In the genomic region with DNA sequence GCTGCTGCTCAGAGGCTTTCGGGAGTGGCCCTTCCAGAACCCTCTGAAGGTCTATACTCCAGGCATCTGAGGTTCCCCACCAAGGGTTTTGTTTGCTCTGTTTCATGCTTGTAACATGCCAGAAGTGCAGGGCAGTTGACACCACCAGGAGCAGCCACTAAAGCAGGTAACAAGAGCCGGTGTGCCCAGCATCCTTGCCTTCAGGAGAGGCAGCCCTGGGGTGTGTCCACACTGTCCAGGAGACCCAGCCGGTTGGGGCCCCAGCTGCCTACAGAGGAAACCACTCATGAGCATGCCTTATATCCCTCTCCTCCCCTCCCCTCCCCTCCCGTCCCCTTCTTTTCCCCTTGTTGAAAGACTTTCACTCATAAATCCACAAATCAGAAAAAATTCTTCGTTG, we compare ENCODE assay signal across 29 cellular contexts.
"Had no signal": no experiment of that assay in that cellular context is flagged by ENCODE, and none has a peak within 500 bp of the region (broad histone marks: within the 10 kb centered on the region; RNA-seq: fewer than 3 reads in every experiment).

No MANE protein-coding gene starts in this region.

- H3K4me3 Mint-ChIP-seq: activated B cell treated with CpG ODN at 0.5 μM for 24 hours; activated CD4-positive, alpha-beta T cell treated with anti-CD3 and anti-CD28 coated beads, Interleukin-2, amount 10 ng/mL, durations not matched to agents 24 days and 14 days; activated CD8-positive, alpha-beta memory T cell treated with anti-CD3 and anti-CD28 coated beads, Interleukin-2, amount 10 ng/mL, durations not matched to agents 7 days and 5 days; activated naive CD4-positive, alpha-beta T cell treated with anti-CD3 and anti-CD28 coated beads, Interleukin-2, amount 50 U/mL, for 24 hours; activated T-cell treated with anti-CD3 and anti-CD28 coated beads, Interleukin-2, amount 50 U/mL, for 24 hours; activated T-helper 1 cell treated with anti-CD3 and anti-CD28 coated beads, Interleukin-12 subunit alpha, Interleukin-12 subunit beta, Interleukin-2, Interleukin-4 antibody, amounts not matched to agents 30 ng/mL and 10 ng/mL and 1 ng/mL, durations not matched to agents 14 hours and 24 hours and 36 hours had no signal

- H3K9me3 Mint-ChIP-seq: activated CD4-positive, alpha-beta T cell treated with anti-CD3 and anti-CD28 coated beads, Interleukin-2, amount 10 ng/mL, durations not matched to agents 24 days and 14 days; activated naive CD4-positive, alpha-beta T cell treated with anti-CD3 and anti-CD28 coated beads, Interleukin-2, amount 50 U/mL, for 24 hours; activated T-cell treated with anti-CD3 and anti-CD28 coated beads, Interleukin-2, amount 50 U/mL, for 24 hours; activated T-helper 1 cell treated with anti-CD3 and anti-CD28 coated beads, Interleukin-12 subunit alpha, Interleukin-12 subunit beta, Interleukin-2, Interleukin-4 antibody, amounts not matched to agents 30 ng/mL and 10 ng/mL and 1 ng/mL, durations not matched to agents 14 hours and 24 hours and 36 hours had no signal

- H3K27ac ChIP-seq: breast epithelium, SJSA1 had no signal

- H3K36me3 ChIP-seq: breast epithelium, SJSA1 had no signal

- H3K27ac Mint-ChIP-seq: activated B cell treated with CpG ODN at 0.5 μM for 24 hours; activated CD4-positive, alpha-beta T cell treated with anti-CD3 and anti-CD28 coated beads, Interleukin-2, amount 10 ng/mL, durations not matched to agents 24 days and 14 days; activated CD8-positive, alpha-beta memory T cell treated with anti-CD3 and anti-CD28 coated beads, Interleukin-2, amount 10 ng/mL, durations not matched to agents 7 days and 5 days; activated naive CD4-positive, alpha-beta T cell treated with anti-CD3 and anti-CD28 coated beads, Interleukin-2, amount 50 U/mL, for 24 hours; activated T-cell treated with anti-CD3 and anti-CD28 coated beads, Interleukin-2, amount 50 U/mL, for 24 hours; activated T-helper 1 cell treated with anti-CD3 and anti-CD28 coated beads, Interleukin-12 subunit alpha, Interleukin-12 subunit beta, Interleukin-2, Interleukin-4 antibody, amounts not matched to agents 30 ng/mL and 10 ng/mL and 1 ng/mL, durations not matched to agents 14 hours and 24 hours and 36 hours; T-helper 17 cell had no signal

- H3K36me3 Mint-ChIP-seq: activated CD8-positive, alpha-beta memory T cell treated with anti-CD3 and anti-CD28 coated beads, Interleukin-2, amount 10 ng/mL, durations not matched to agents 7 days and 5 days; activated naive CD4-positive, alpha-beta T cell treated with anti-CD3 and anti-CD28 coated beads, Interleukin-2, amount 50 U/mL, for 24 hours had no signal

- H3K4me3 ChIP-seq: breast epithelium, SJSA1 had no signal

- DNase-seq: activated B cell treated with CpG ODN at 0.5 μM for 24 hours; activated CD4-positive, alpha-beta T cell treated with anti-CD3 and anti-CD28 coated beads for 1 hour; activated CD4-positive, alpha-beta T cell treated with anti-CD3 and anti-CD28 coated beads, Interleukin-2, amount 10 ng/mL, durations not matched to agents 24 days and 14 days; activated CD4-positive, alpha-beta T cell treated with anti-CD3 and anti-CD28 coated beads, Interleukin-2, amount 50 U/mL, for 48 hours; activated CD8-positive, alpha-beta memory T cell treated with anti-CD3 and anti-CD28 coated beads, Interleukin-2, amount 10 ng/mL, durations not matched to agents 7 days and 5 days; activated effector memory CD4-positive, alpha-beta T cell treated with Interleukin-2 at 50 U/mL for 16 hours; activated naive CD4-positive, alpha-beta T cell; activated T-cell treated with anti-CD3 and anti-CD28 coated beads, Interleukin-2, amount 50 U/mL, for 24 hours; aorta; central memory CD4-positive, alpha-beta T cell; Kasumi-1; KBM-7; NCI-H1105 treated with DMSO at 0.1 percent for 48 hours; NCI-H1436 treated with DMSO at 0.1 percent for 48 hours; NCI-H187 treated with DMSO at 0.1 percent for 48 hours; NCI-H2107; NCI-H2171 treated with DMSO at 0.1 percent for 48 hours; NCI-H226; NCI-H526; NCI-H82; RPMI8226; SHP77; T-helper 17 cell; T-helper 9 cell had no signal

- ATAC-seq: activated CD8-positive, alpha-beta memory T cell treated with anti-CD3 and anti-CD28 coated beads, Interleukin-2, amount 10 ng/mL, durations not matched to agents 7 days and 5 days; Panc1; T-helper 17 cell had no signal

- H3K9me3 ChIP-seq: breast epithelium, SJSA1 had no signal
